Comparison of ENCODE assay signal across 3 cellular contexts in the genomic region with DNA sequence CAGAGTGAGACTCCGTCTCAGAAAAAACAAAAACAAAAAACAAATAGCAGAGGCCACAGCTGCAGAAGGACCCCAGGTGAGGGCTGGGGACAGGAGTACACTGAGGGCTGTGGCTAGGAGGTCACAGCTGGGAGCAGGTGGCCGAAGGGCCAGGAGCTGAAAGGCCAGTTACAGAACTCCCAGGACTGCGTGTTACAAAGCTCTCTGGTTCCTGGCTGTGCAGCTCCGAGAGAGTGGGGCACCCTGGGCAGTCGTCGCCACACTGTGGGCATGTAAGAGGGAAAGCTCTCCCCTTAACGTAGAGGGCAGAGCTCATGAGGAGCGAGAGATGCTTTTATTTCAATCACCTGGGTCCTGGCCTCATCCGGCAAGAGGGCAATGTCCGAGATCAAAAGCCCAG. TPM values are rescaled to one million over a fixed set of nuclear protein-coding genes. Genes with fewer than 3 reads are reported as not detected.
"Had no signal": no experiment of that assay in that cellular context is flagged by ENCODE, and none has a peak within 500 bp of the region (broad histone marks: within the 10 kb centered on the region; RNA-seq: fewer than 3 reads in every experiment).

No MANE protein-coding gene starts in this region.

- ATAC-seq: GM12878 had no signal

- DNase-seq: GDM1, GF-D8 had no signal

- H3K4me3 ChIP-seq: GM12878 had no signal

RNA-seq across cellular contexts. Expression of a gene that starts 33.8 kb away (rescaled TPM):
- total RNA-seq: GM12878 had no signal
